ENCODE assay signal across 8 cellular contexts in the genomic region with DNA sequence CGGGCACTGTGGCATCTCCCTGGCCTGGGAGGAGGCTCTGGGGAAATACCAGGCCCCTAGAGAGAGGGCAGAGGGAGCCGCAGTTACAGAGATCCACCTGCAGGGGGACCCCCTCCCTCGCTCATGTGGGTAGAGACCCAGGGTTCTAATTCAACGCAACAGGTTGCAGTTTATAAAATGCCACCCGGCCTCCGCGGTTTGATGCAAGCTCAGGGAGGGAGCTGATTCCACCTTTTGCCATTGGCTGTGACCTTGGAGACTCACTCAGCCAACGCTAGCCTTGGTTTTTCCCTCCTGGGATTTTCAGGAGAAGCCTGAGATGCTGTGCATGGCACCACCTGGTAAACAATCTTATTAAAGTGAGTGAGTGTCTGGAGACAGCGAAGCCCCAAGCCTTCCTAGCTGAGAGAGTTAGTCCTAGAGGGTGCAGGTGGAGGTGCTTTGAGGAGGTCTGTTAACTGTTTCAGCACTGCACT. TPM values are rescaled to one million over a fixed set of nuclear protein-coding genes. Genes with fewer than 3 reads are reported as not detected.
A peak's percentile ranks its signal among the peaks of the same experiment; 100 is the strongest.
DNase-seq lines count a peak whose midpoint lies in the region; ATAC-seq lines count a peak whose summit lies in the region.

No MANE protein-coding gene starts in this region.

- peak; percentile 82 for DNase-seq in AG08395 (ENCODE audit: low spot score)
- DNase-seq in GM19238 (ENCODE audit: insufficient read length, low spot score), result peak; percentile 74
- DNase-seq in NCI-H345 (lab: John Stamatoyannopoulos, UW), result peak; percentile 60
- DNase-seq in activated CD4-positive, alpha-beta T cell treated with anti-CD3 and anti-CD28 coated beads, Interleukin-2, amount 50 U/mL, for 4 hours, result peak; percentile 61 to 64
- peak; percentile 92 for DNase-seq in ecto neural progenitor cell (ENCODE audit: low spot score)
- DNase-seq in lung microvascular endothelial cell (ENCODE audit: low read depth in 2 of 2), result peak; percentile 39 to 54
- DNase-seq in stimulated activated CD8-positive, alpha-beta memory T cell treated with anti-CD3 and anti-CD28 coated beads, Interleukin-15, amount 100 ng/mL, for 48 hours (ENCODE audit: low read depth in 2 of 2), result peak; percentile 30

- no peak for ATAC-seq in GM19035 (IDR thresholded peaks at IDR 0.05; ENCODE audit: unreplicated experiment)

RNA-seq across cellular contexts. Expression of a gene that starts 12.1 kb away (rescaled TPM):
- not detected in 2 replicates for total RNA-seq in lung microvascular endothelial cell

RNA-seq across cellular contexts. Expression of a gene that starts 25.9 kb away (rescaled TPM):
- total RNA-seq in lung microvascular endothelial cell, result 19.6 and 31.7 TPM in 2 replicates

Comparison
In these comparisons a context has a peak if more than half of its experiments do, and no peak if none do; other contexts are left out.
1. DNase-seq: peak in every context shown above with its lines; median percentile 92 in ecto neural progenitor cell; 82 in AG08395; 74 in GM19238; 62 in activated CD4-positive, alpha-beta T cell treated with anti-CD3 and anti-CD28 coated beads, Interleukin-2, amount 50 U/mL, for 4 hours; 60 in NCI-H345; 46 in lung microvascular endothelial cell; 30 in stimulated activated CD8-positive, alpha-beta memory T cell treated with anti-CD3 and anti-CD28 coated beads, Interleukin-15, amount 100 ng/mL, for 48 hours.